1 cellular context compared by ENCODE assay signal in genomic region chr20:62913043-62913630, GRCh38.
TF ChIP-seq lines count a peak whose summit lies in the region.

No MANE protein-coding gene starts in this region.

TF ChIP-seq in HepG2, 621 proteins besides CTCF, POLR2A, EP300 and RAD21 (continued from another document and continues in another):
- TF ChIP-seq, protein P1, sequence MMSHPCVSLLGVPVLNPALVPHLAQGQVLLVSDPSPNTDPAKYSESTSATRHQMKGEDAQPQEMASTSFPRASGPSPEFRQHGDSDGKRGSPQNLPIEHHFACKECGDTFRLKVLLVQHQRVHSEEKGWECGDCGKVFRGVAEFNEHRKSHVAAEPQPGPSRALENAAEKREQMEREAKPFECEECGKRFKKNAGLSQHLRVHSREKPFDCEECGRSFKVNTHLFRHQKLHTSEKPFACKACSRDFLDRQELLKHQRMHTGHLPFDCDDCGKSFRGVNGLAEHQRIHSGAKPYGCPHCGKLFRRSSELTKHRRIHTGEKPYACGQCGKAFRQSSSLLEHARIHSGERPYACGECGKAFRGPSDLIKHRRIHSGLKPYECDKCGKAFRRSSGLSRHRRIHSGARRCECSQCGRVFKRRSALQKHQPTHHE (CRISPR knock-in tag; IDR thresholded peaks at IDR 0.05; ENCODE audit: borderline replicate concordance) = no peak
- TF ChIP-seq CC2D1A (CRISPR knock-in tag; IDR thresholded peaks at IDR 0.05) = no peak
- TF ChIP-seq ZNF546 (CRISPR knock-in tag; conservative IDR thresholded peaks at IDR 0.05) = no peak
- no peak for TF ChIP-seq ZNF446 (CRISPR knock-in tag; IDR thresholded peaks at IDR 0.05)
- no peak for TF ChIP-seq SIX1 (CRISPR knock-in tag; IDR thresholded peaks at IDR 0.05; ENCODE audit: borderline replicate concordance)
- no peak for TF ChIP-seq MYNN (CRISPR knock-in tag; IDR thresholded peaks at IDR 0.05; ENCODE audit: low read depth)
- TF ChIP-seq ETV5 (CRISPR knock-in tag; IDR thresholded peaks at IDR 0.05; ENCODE audit: borderline replicate concordance) = peak; percentile 57; the same call in 1 of the 2 replicates
- no peak for TF ChIP-seq FOSL2 (CRISPR knock-in tag; IDR thresholded peaks at IDR 0.05)
- TF ChIP-seq MED8 (CRISPR knock-in tag; IDR thresholded peaks at IDR 0.05; ENCODE audit: insufficient replicate concordance) = no peak
- TF ChIP-seq RXRA (CRISPR knock-in tag; IDR thresholded peaks at IDR 0.05) = peak; percentile 93
- TF ChIP-seq DDIT3 (CRISPR knock-in tag; IDR thresholded peaks at IDR 0.05) = no peak
- TF ChIP-seq ZNF891 (CRISPR knock-in tag; IDR thresholded peaks at IDR 0.05) = no peak
- TF ChIP-seq ZNF225 (CRISPR knock-in tag; IDR thresholded peaks at IDR 0.05) = no peak
- TF ChIP-seq, protein P2, sequence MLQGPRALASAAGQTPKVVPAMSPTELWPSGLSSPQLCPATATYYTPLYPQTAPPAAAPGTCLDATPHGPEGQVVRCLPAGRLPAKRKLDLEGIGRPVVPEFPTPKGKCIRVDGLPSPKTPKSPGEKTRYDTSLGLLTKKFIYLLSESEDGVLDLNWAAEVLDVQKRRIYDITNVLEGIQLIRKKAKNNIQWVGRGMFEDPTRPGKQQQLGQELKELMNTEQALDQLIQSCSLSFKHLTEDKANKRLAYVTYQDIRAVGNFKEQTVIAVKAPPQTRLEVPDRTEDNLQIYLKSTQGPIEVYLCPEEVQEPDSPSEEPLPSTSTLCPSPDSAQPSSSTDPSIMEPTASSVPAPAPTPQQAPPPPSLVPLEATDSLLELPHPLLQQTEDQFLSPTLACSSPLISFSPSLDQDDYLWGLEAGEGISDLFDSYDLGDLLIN (CRISPR knock-in tag; IDR thresholded peaks at IDR 0.05; ENCODE audit: borderline replicate concordance) = no peak
- no peak for TF ChIP-seq ZBTB14 (CRISPR knock-in tag; IDR thresholded peaks at IDR 0.05)
- no peak for TF ChIP-seq SP4 (CRISPR knock-in tag; IDR thresholded peaks at IDR 0.05)
- TF ChIP-seq ERF (CRISPR knock-in tag; IDR thresholded peaks at IDR 0.05) = peak; percentile 25; the same call in 1 of the 2 replicates
- no peak for TF ChIP-seq SP5 (CRISPR knock-in tag; IDR thresholded peaks at IDR 0.05; ENCODE audit: borderline replicate concordance, low read depth)
- TF ChIP-seq ZNF264 (CRISPR knock-in tag; IDR thresholded peaks at IDR 0.05) = no peak
- no peak for TF ChIP-seq ZNF543 (CRISPR knock-in tag; IDR thresholded peaks at IDR 0.05)
- TF ChIP-seq MIER3 (CRISPR knock-in tag; IDR thresholded peaks at IDR 0.05; ENCODE audit: borderline replicate concordance) = no peak
- TF ChIP-seq ZFP1 (CRISPR knock-in tag; IDR thresholded peaks at IDR 0.05) = no peak
- TF ChIP-seq ZBTB40 (IDR thresholded peaks at IDR 0.05) = no peak
- no peak for TF ChIP-seq ZBTB40 (CRISPR knock-in tag; IDR thresholded peaks at IDR 0.05)
- TF ChIP-seq KLF6 (CRISPR knock-in tag; IDR thresholded peaks at IDR 0.05) = no peak
- peak; percentile 62; the same call in 1 of the 2 replicates for TF ChIP-seq PAXIP1 (CRISPR knock-in tag; conservative IDR thresholded peaks at IDR 0.05)
- no peak for TF ChIP-seq ZNF367 (CRISPR knock-in tag; IDR thresholded peaks at IDR 0.05; ENCODE audit: borderline replicate concordance)
- no peak for TF ChIP-seq HOXD1 (CRISPR knock-in tag; IDR thresholded peaks at IDR 0.05)
- TF ChIP-seq ZNF354B (CRISPR knock-in tag; IDR thresholded peaks at IDR 0.05) = no peak
- peak; percentile 74 for TF ChIP-seq MED1 (CRISPR knock-in tag; IDR thresholded peaks at IDR 0.05)
- TF ChIP-seq ZNF441 (CRISPR knock-in tag; IDR thresholded peaks at IDR 0.05; ENCODE audit: borderline replicate concordance) = no peak
- TF ChIP-seq ZNF331 (CRISPR knock-in tag; IDR thresholded peaks at IDR 0.05) = peak; percentile 45; the same call in 1 of the 2 replicates
- TF ChIP-seq ZNF383 (CRISPR knock-in tag; IDR thresholded peaks at IDR 0.05; ENCODE audit: borderline replicate concordance) = no peak
- TF ChIP-seq HNF1B (CRISPR knock-in tag; IDR thresholded peaks at IDR 0.05) = no peak; the same call in 1 of the 2 replicates
- no peak for TF ChIP-seq IRX3 (CRISPR knock-in tag; IDR thresholded peaks at IDR 0.05; ENCODE audit: borderline replicate concordance, low read depth)
- no peak for TF ChIP-seq ZNF282 (IDR thresholded peaks at IDR 0.05; ENCODE audit: partially characterized antibody)
- TF ChIP-seq ZNF619 (CRISPR knock-in tag; IDR thresholded peaks at IDR 0.05) = no peak
- TF ChIP-seq BCL6 (CRISPR knock-in tag; IDR thresholded peaks at IDR 0.05) = peak; percentile 59; the same call in 1 of the 2 replicates
- TF ChIP-seq REXO4 (CRISPR knock-in tag; IDR thresholded peaks at IDR 0.05; ENCODE audit: borderline replicate concordance) = no peak
- 0 out of 2 replicates have a peak, but pooled peaks have one; percentile 33 for TF ChIP-seq ZBTB38 (CRISPR knock-in tag; IDR thresholded peaks at IDR 0.05)
- TF ChIP-seq, protein P3, sequence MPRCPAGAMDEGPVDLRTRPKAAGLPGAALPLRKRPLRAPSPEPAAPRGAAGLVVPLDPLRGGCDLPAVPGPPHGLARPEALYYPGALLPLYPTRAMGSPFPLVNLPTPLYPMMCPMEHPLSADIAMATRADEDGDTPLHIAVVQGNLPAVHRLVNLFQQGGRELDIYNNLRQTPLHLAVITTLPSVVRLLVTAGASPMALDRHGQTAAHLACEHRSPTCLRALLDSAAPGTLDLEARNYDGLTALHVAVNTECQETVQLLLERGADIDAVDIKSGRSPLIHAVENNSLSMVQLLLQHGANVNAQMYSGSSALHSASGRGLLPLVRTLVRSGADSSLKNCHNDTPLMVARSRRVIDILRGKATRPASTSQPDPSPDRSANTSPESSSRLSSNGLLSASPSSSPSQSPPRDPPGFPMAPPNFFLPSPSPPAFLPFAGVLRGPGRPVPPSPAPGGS (CRISPR knock-in tag; IDR thresholded peaks at IDR 0.05) = no peak
- peak; percentile 53; the same call in 1 of the 2 replicates for TF ChIP-seq ZNF205 (CRISPR knock-in tag; IDR thresholded peaks at IDR 0.05)
